In genomic region chr11:952406-953385, GRCh38 we compare ENCODE assay signal across 12 cellular contexts. TPM values are rescaled to one million over a fixed set of nuclear protein-coding genes. Genes with fewer than 3 reads are reported as not detected.
DNase-seq lines count a peak whose midpoint lies in the region; ATAC-seq and TF ChIP-seq lines count a peak whose summit lies in the region.
"Had no signal": no experiment of that assay in that cellular context is flagged by ENCODE, and none has a peak within 500 bp of the region (broad histone marks: within the 10 kb centered on the region; RNA-seq: fewer than 3 reads in every experiment).

No MANE protein-coding gene starts in this region.

- peak overlapping the region in 1 of 2 experiments; percentile 24; a peak in 2 of 4 replicates for H3K27ac ChIP-seq in SK-N-SH (ENCODE audit: low read depth in 2 of 2, low read length in 1 of 2)
- H3K27ac ChIP-seq in smooth muscle cell (ENCODE audit: low read depth) = no peak overlapping the region
- H3K27ac ChIP-seq in ovary = no peak overlapping the region
- H3K27ac ChIP-seq: HL-60, thyroid gland had no signal

- no peak overlapping the region for H2AFZ ChIP-seq in SK-N-SH (ENCODE audit: low read depth)
- no peak overlapping the region for H2AFZ ChIP-seq in smooth muscle cell (ENCODE audit: low read depth)

- H3K27me3 Mint-ChIP-seq in naive thymus-derived CD8-positive, alpha-beta T cell = no peaks in the 10 kb centered on the region

- peaks cover 6 to 12% of the 10 kb centered on the region in 2 experiments for H3K36me3 ChIP-seq in SK-N-SH (replicated peaks in 1 of 2; ENCODE audit: control insufficient read depth in 1 of 2, insufficient read depth in 2 of 2, low read length in 1 of 2)
- H3K36me3 ChIP-seq in smooth muscle cell (ENCODE audit: low read depth) = no peaks in the 10 kb centered on the region
- no peaks in the 10 kb centered on the region for H3K36me3 ChIP-seq in ovary
- H3K36me3 ChIP-seq: thyroid gland had no signal

- H3K79me2 ChIP-seq in SK-N-SH (ENCODE audit: insufficient read depth) = peaks cover 83% of the 10 kb centered on the region
- H3K79me2 ChIP-seq in smooth muscle cell (ENCODE audit: low read depth) = peaks cover 91% of the 10 kb centered on the region

- H3K27me3 ChIP-seq in SK-N-SH (ENCODE audit: insufficient read depth) (no peaks in the 10 kb centered on the region), smooth muscle cell (ENCODE audit: low read depth) (no peaks in the 10 kb centered on the region), ovary (no peaks in the 10 kb centered on the region)
- H3K27me3 ChIP-seq: thyroid gland had no signal

- H4K20me1 ChIP-seq in SK-N-SH (ENCODE audit: insufficient read depth) = peaks cover 38% of the 10 kb centered on the region
- H4K20me1 ChIP-seq in smooth muscle cell (ENCODE audit: low read depth) = peaks cover 78% of the 10 kb centered on the region

- TF ChIP-seq POLR2A in ovary (IDR thresholded peaks at IDR 0.05) = no peak

- POLR2A ChIA-PET in SK-N-SH (lab: Yijun Ruan, JAX) = no interaction called here
- POLR2A ChIA-PET in naive thymus-derived CD8-positive, alpha-beta T cell (lab: Charles Lee) = no interaction called here

- no peak overlapping the region for H3K4me2 ChIP-seq in SK-N-SH
- H3K4me2 ChIP-seq in smooth muscle cell = no peak overlapping the region

- H3K9ac ChIP-seq in SK-N-SH (no peak overlapping the region), smooth muscle cell (ENCODE audit: low read depth) (no peak overlapping the region)

- 74% methylated on average over 18 of the region's 18 CpGs for WGBS in SK-N-SH (ENCODE audit: low lambda C conversion rate)
- 66% methylated on average over 18 of the region's 18 CpGs for WGBS in smooth muscle cell (ENCODE audit: low lambda C conversion rate)
- WGBS in ovary, 3 donors = 78 to 84% (median 81%) methylated on average over 18 of the region's 18 CpGs

- TF ChIP-seq EP300 in SK-N-SH (IDR thresholded peaks at IDR 0.05; ENCODE audit: borderline replicate concordance in 1 of 2, low read depth in 1 of 2, low read length in 1 of 2) (no peak), ovary (IDR thresholded peaks at IDR 0.05) (no peak)

- 0 out of 2 replicates have a peak, but pooled peaks have one; percentile 3 for TF ChIP-seq RAD21 in SK-N-SH (IDR thresholded peaks at IDR 0.05; ENCODE audit: low read length)

- no peaks in the 10 kb centered on the region for H3F3A ChIP-seq in SK-N-SH (replicated peaks; ENCODE audit: insufficient read depth)
- H3F3A ChIP-seq in smooth muscle cell (ENCODE audit: low read depth) = no peaks in the 10 kb centered on the region

- peak overlapping the region in 2 of 10 donors; percentile 0 to 26 for H3K4me3 Mint-ChIP-seq in naive thymus-derived CD8-positive, alpha-beta T cell

- CTCF ChIA-PET in SK-N-SH (lab: Yijun Ruan, JAX) = interaction anchor here (0.7 to 1.5 kb wide), 7 partner anchors 17 to 99 kb away, joined by 3 to 7 read pairs (median 4); partner anchors contain the start of gene AP2A2

- no peak overlapping the region for H3K4me3 ChIP-seq in SK-N-SH (ENCODE audit: low read depth in 2 of 2, low read length in 1 of 2)
- H3K4me3 ChIP-seq in smooth muscle cell = no peak overlapping the region
- H3K4me3 ChIP-seq in ovary = no peak overlapping the region
- H3K4me3 ChIP-seq: thyroid gland had no signal

- H3K36me3 Mint-ChIP-seq in naive thymus-derived CD8-positive, alpha-beta T cell = peaks cover 0 to 45% (median 22%) of the 10 kb centered on the region in 3 donors

- DNase-seq in COLO829 (ENCODE audit: low spot score) (peak; percentile 54), SK-N-SH (no peak), foreskin melanocyte (peak; percentile 81), NAMALWA (ENCODE audit: low spot score) (no peak), GOT3 (lab: John Stamatoyannopoulos, UW) (no peak), smooth muscle cell (lab: John Stamatoyannopoulos, UW; ENCODE audit: unreplicated experiment) (no peak), ovary (no peak)
- peak in 1 of 10 donors; percentile 32 for DNase-seq in naive thymus-derived CD8-positive, alpha-beta T cell
- DNase-seq: effector CD8-positive, alpha-beta T cell; NCI-H2107; thyroid gland had no signal

- intact Hi-C loops in ovary (cut with DNase I) = no loop called here

- no peaks in the 10 kb centered on the region; the same call in 1 of the 2 replicates for H3K9me3 ChIP-seq in SK-N-SH
- H3K9me3 ChIP-seq in smooth muscle cell (replicated peaks; ENCODE audit: low read depth) = no peaks in the 10 kb centered on the region
- H3K9me3 ChIP-seq in ovary = no peaks in the 10 kb centered on the region
- H3K9me3 ChIP-seq: thyroid gland had no signal

- ATAC-seq in naive thymus-derived CD8-positive, alpha-beta T cell = no peak

- H3K4me1 Mint-ChIP-seq in naive thymus-derived CD8-positive, alpha-beta T cell = peaks cover 22 to 57% (median 46%) of the 10 kb centered on the region in 4 donors

- H3K9me3 Mint-ChIP-seq in naive thymus-derived CD8-positive, alpha-beta T cell = peaks cover 0 to 15% (median 5%) of the 10 kb centered on the region in 9 donors

- no peaks in the 10 kb centered on the region for H3K9me2 ChIP-seq in SK-N-SH

- peak overlapping the region in 7 of 10 donors; percentile 16 to 82 (median 33) for H3K27ac Mint-ChIP-seq in naive thymus-derived CD8-positive, alpha-beta T cell

- TF ChIP-seq CTCF in SK-N-SH (IDR thresholded peaks at IDR 0.05) (no peak), smooth muscle cell (IDR thresholded peaks at IDR 0.05; ENCODE audit: borderline replicate concordance, insufficient read depth, poor library complexity, severe bottlenecking) (no peak), ovary (IDR thresholded peaks at IDR 0.05) (no peak)

- peaks cover 0 to 28% of the 10 kb centered on the region in 2 experiments; a peak in 1 of 4 replicates for H3K4me1 ChIP-seq in SK-N-SH (ENCODE audit: control insufficient read depth in 1 of 2, insufficient read depth in 2 of 2, low read depth in 1 of 2, low read length in 1 of 2)
- H3K4me1 ChIP-seq in smooth muscle cell (ENCODE audit: low read depth) = peaks cover 25% of the 10 kb centered on the region
- H3K4me1 ChIP-seq in ovary (ENCODE audit: insufficient read depth) = no peaks in the 10 kb centered on the region

TF ChIP-seq in SK-N-SH, 30 proteins besides CTCF, POLR2A, EP300 and RAD21:
- no peak for TF ChIP-seq TCF12 (IDR thresholded peaks at IDR 0.05)
- TF ChIP-seq GATA2 (CRISPR knock-in tag; IDR thresholded peaks at IDR 0.05) = peak; percentile 37; the same call in 1 of the 2 replicates

RNA-seq across cellular contexts. Expression of gene AP2A2, which starts 27.0 kb away (rescaled TPM):
- polyA plus RNA-seq in SK-N-SH (2012; rRNA removed) (36.3 and 42.7 TPM in 2 replicates), smooth muscle cell (25.1 and 31.8 TPM in 2 replicates), ovary (100 to 1,000 TPM in 1 of 2 donors, 10 to 100 TPM in 1; 31.1 to 151 TPM)
- 23.0 and 30.2 TPM in 2 replicates for polyA plus RNA-seq in SK-N-SH (2012; cell fraction: cytosol; rRNA removed)
- 111 and 144 TPM in 2 replicates for polyA plus RNA-seq in SK-N-SH (2012; cell fraction: nucleus; rRNA removed)
- total RNA-seq in naive thymus-derived CD8-positive, alpha-beta T cell = 10 to 100 TPM; 77.8 to 80.8 TPM
- polyA plus RNA-seq in naive thymus-derived CD8-positive, alpha-beta T cell = 10 to 100 TPM in 2 of 3 donors, 1 to 10 TPM in 1; 8.2 to 13.9 (median 11.6) TPM
- total RNA-seq in smooth muscle cell (32.2 and 35.8 TPM in 2 replicates), ovary (10 to 100 TPM; 27.7 to 80.1 (median 54.0) TPM)

RNA-seq across cellular contexts. Expression of gene CHID1, which starts 42.1 kb away (rescaled TPM):
- polyA plus RNA-seq in SK-N-SH (2012; rRNA removed) = 194 and 231 TPM in 2 replicates
- 153 and 192 TPM in 2 replicates for polyA plus RNA-seq in SK-N-SH (2012; cell fraction: cytosol; rRNA removed)
- polyA plus RNA-seq in SK-N-SH (2012; cell fraction: nucleus; rRNA removed) = 123 and 143 TPM in 2 replicates
- total RNA-seq in naive thymus-derived CD8-positive, alpha-beta T cell = 10 to 100 TPM; 54.6 to 55.8 TPM
- polyA plus RNA-seq in naive thymus-derived CD8-positive, alpha-beta T cell = 10 to 100 TPM; 50.2 to 61.5 (median 54.7) TPM
- total RNA-seq in smooth muscle cell = 54.3 and 76.5 TPM in 2 replicates
- polyA plus RNA-seq in smooth muscle cell = 171 and 181 TPM in 2 replicates
- total RNA-seq in ovary = 10 to 100 TPM; 62.2 to 90.7 (median 75.7) TPM
- polyA plus RNA-seq in ovary = 10 to 100 TPM; 41.0 to 68.1 TPM

Comparison
In these comparisons a context has a peak if more than half of its experiments do, and no peak if none do; other contexts are left out.
1. DNase-seq: peak in COLO829 (single experiment) and foreskin melanocyte (single experiment); none in SK-N-SH (single experiment), NAMALWA (single experiment), GOT3 (single experiment), smooth muscle cell (single experiment) and ovary (0 of 5).